1 cellular context compared by ENCODE assay signal in genomic region chr6:15662246-15663056, GRCh38.
TF ChIP-seq lines count a peak whose summit lies in the region.

Gene DTNBP1 (minus strand): TSS chr6:15663028. CDS start chr6:15662869, 159 bp downstream.

TF ChIP-seq in K562, 482 proteins besides CTCF, POLR2A, EP300 and RAD21 (continued from another document and continues in another):
- TF ChIP-seq MITF (IDR thresholded peaks at IDR 0.05) = peak; percentile 78; the same call in 1 of the 2 replicates
- TF ChIP-seq ZNF324 (CRISPR knock-in tag; IDR thresholded peaks at IDR 0.05) = no peak
- no peak for TF ChIP-seq MAFG (tag; conservative IDR thresholded peaks at IDR 0.05)
- TF ChIP-seq E2F3 (CRISPR knock-in tag; IDR thresholded peaks at IDR 0.05) = 0 out of 2 replicates have a peak, but pooled peaks have one; percentile 55
- peak in 1 of 2 experiments; percentile 30; a peak in 1 of 4 replicates for TF ChIP-seq TRIM24 (IDR thresholded peaks at IDR 0.05)
- TF ChIP-seq ZNF609 (CRISPR knock-in tag; IDR thresholded peaks at IDR 0.05; ENCODE audit: borderline replicate concordance) = peak; percentile 25; the same call in 1 of the 2 replicates
- no peak for TF ChIP-seq KDM5B (IDR thresholded peaks at IDR 0.05; ENCODE audit: insufficient replicate concordance, low read depth, low read length)
- TF ChIP-seq ZNF143 (CRISPR knock-in tag; IDR thresholded peaks at IDR 0.05) = peak; percentile 57; the same call in 1 of the 2 replicates
- TF ChIP-seq ZNF639 (CRISPR knock-in tag; conservative IDR thresholded peaks at IDR 0.05 in 1 of 2, IDR thresholded peaks at IDR 0.05 in 1 of 2) = 0 out of 4 replicates have a peak, but pooled peaks of 1 of the 2 experiments have one; percentile 8
- peak; percentile 75 for TF ChIP-seq RBFOX2 (IDR thresholded peaks at IDR 0.05; ENCODE audit: low read depth, low read length)
- TF ChIP-seq ZNF785 (CRISPR knock-in tag; IDR thresholded peaks at IDR 0.05) = no peak
- no peak for TF ChIP-seq ZNF507 (tag; conservative IDR thresholded peaks at IDR 0.05)
- TF ChIP-seq CREM (IDR thresholded peaks at IDR 0.05; ENCODE audit: low read depth) = peak; percentile 56
- TF ChIP-seq ZNF79 (CRISPR knock-in tag; IDR thresholded peaks at IDR 0.05; ENCODE audit: low read depth) = no peak
- TF ChIP-seq ELF1 (tag; IDR thresholded peaks at IDR 0.05) = peak; percentile 88
- TF ChIP-seq C11orf30 (IDR thresholded peaks at IDR 0.05; ENCODE audit: low read depth) = 0 out of 2 replicates have a peak, but pooled peaks have one; percentile 15
- no peak; the same call in 1 of the 2 replicates for TF ChIP-seq MTA2 (IDR thresholded peaks at IDR 0.05; ENCODE audit: low read depth)
- no peak for TF ChIP-seq HNRNPK (IDR thresholded peaks at IDR 0.05; ENCODE audit: low read depth, low read length, poor library complexity, severe bottlenecking)
- TF ChIP-seq E2F8 (IDR thresholded peaks at IDR 0.05; ENCODE audit: low read depth, partially characterized antibody) = no peak
- TF ChIP-seq GTF2B (IDR thresholded peaks at IDR 0.05; ENCODE audit: extremely low read depth, insufficient read length) = no peak
- no peak for TF ChIP-seq BMI1 (IDR thresholded peaks at IDR 0.05; ENCODE audit: low read length)
- peak; percentile 75; the same call in 1 of the 2 replicates for TF ChIP-seq ZEB2 (IDR thresholded peaks at IDR 0.05)
- TF ChIP-seq TBP (optimal IDR thresholded peaks at IDR 0.05; ENCODE audit: low read depth, low read length) = peak; percentile 18
- peak; percentile 34 for TF ChIP-seq MGA (IDR thresholded peaks at IDR 0.05)
- TF ChIP-seq ZBTB9 (CRISPR knock-in tag; IDR thresholded peaks at IDR 0.05) = peak; percentile 84
- TF ChIP-seq ZNF395 (CRISPR knock-in tag; IDR thresholded peaks at IDR 0.05) = no peak
- TF ChIP-seq CHD1 (IDR thresholded peaks at IDR 0.05; ENCODE audit: low read length) = peak; percentile 75
- no peak for TF ChIP-seq GTF2F1 (IDR thresholded peaks at IDR 0.05; ENCODE audit: low read depth, low read length)
